In genomic region chr5:59813761-59814562, GRCh38 we compare ENCODE assay signal across 8 cellular contexts.
DNase-seq lines count a peak whose midpoint lies in the region; ATAC-seq, FAIRE-seq and TF ChIP-seq lines count a peak whose summit lies in the region.

No MANE protein-coding gene starts in this region.

- H3K4me1 ChIP-seq in GM23338 (ENCODE audit: insufficient read depth) (no peaks in the 10 kb centered on the region), pancreas (no peaks in the 10 kb centered on the region)

- no peaks in the 10 kb centered on the region for H3K9me3 ChIP-seq in pancreas

- TF ChIP-seq CTCF in GM23338 (conservative IDR thresholded peaks at IDR 0.05; ENCODE audit: low read depth in 2 of 2) (peak; percentile 73 to 96), pancreas (IDR thresholded peaks at IDR 0.05) (peak in 3 of 4 donors; percentile 28 to 29 (median 28))

- TF ChIP-seq POLR2A in erythroblast (IDR thresholded peaks at IDR 0.05; ENCODE audit: low read length), result no peak

- peak overlapping the region; percentile 45; the same call in 2 of the 3 replicates for H3K4me3 Mint-ChIP-seq in GM23338

- peak overlapping the region; percentile 76 for H3K4me2 ChIP-seq in GM23338

- no peaks in the 10 kb centered on the region for H3K36me3 Mint-ChIP-seq in GM23338 (ENCODE audit: low read depth)

- H3K27ac ChIP-seq in GM23338 (ENCODE audit: low read depth), result no peak overlapping the region
- no peak overlapping the region for H3K27ac ChIP-seq in pancreas

- H3F3A ChIP-seq in GM23338 (replicated peaks; ENCODE audit: low read depth), result no peaks in the 10 kb centered on the region

- no peaks in the 10 kb centered on the region for H3K9me2 ChIP-seq in GM23338 (ENCODE audit: insufficient read depth)

- H3K79me2 ChIP-seq in GM23338 (replicated peaks; ENCODE audit: insufficient read depth), result no peaks in the 10 kb centered on the region

- no peaks in the 10 kb centered on the region for H4K20me1 ChIP-seq in GM23338 (replicated peaks; ENCODE audit: insufficient read depth)

- 29 to 32% methylated on average over 8 of the region's 8 CpGs for WGBS in pancreas, 2 donors

- peak overlapping the region; percentile 44; the same call in 1 of the 2 replicates for H3K4me3 ChIP-seq in GM23338
- no peak overlapping the region for H3K4me3 ChIP-seq in pancreas

- H3K27ac Mint-ChIP-seq in GM23338, result no peak overlapping the region

- peak; percentile 52 for DNase-seq in NCI-H510A treated with DMSO at 0.1 percent for 48 hours (lab: John Stamatoyannopoulos, UW)
- DNase-seq in NCI-H510A (lab: John Stamatoyannopoulos, UW), result no peak
- peak; percentile 81 for DNase-seq in GM23338 (ENCODE audit: low spot score)
- DNase-seq in LoVo (ENCODE audit: low spot score), result peak; percentile 55
- peak; percentile 69 for DNase-seq in SK-N-DZ (ENCODE audit: low spot score)
- peak; percentile 60 to 62 for DNase-seq in erythroblast (lab: John Stamatoyannopoulos, UW)
- no peak for DNase-seq in pancreas
- no peak for DNase-seq in stimulated activated naive CD4-positive, alpha-beta T cell treated with Interleukin-2 at 50 U/mL for 16 hours (lab: John Stamatoyannopoulos, UW)

- H2AFZ ChIP-seq in GM23338, result peak overlapping the region; percentile 20; the same call in 1 of the 2 replicates

- H3K27me3 ChIP-seq in GM23338 (ENCODE audit: insufficient read depth) (no peaks in the 10 kb centered on the region), pancreas (no peaks in the 10 kb centered on the region)

- intact Hi-C loops in pancreas (cut with DNase I), result no loop called here

- H3K36me3 ChIP-seq in GM23338 (ENCODE audit: insufficient read depth) (no peaks in the 10 kb centered on the region), pancreas (no peaks in the 10 kb centered on the region)

- no peaks in the 10 kb centered on the region for H3K4me1 Mint-ChIP-seq in GM23338

- FAIRE-seq in pancreas (lab: Jason Lieb, UNC), result no peak

- H3K9me3 Mint-ChIP-seq in GM23338, result no peaks in the 10 kb centered on the region

- ATAC-seq in GM23338, result peak; percentile 76
- peak; percentile 55 to 85 (median 74) for ATAC-seq in pancreas

- peaks cover 3% of the 10 kb centered on the region for H3K27me3 Mint-ChIP-seq in GM23338 (ENCODE audit: insufficient read depth, low read depth, poor library complexity)

TF ChIP-seq in GM23338, 12 proteins besides CTCF, POLR2A, EP300 and RAD21:
- TF ChIP-seq POLR2AphosphoS5 (IDR thresholded peaks at IDR 0.05; ENCODE audit: low read depth) (no peak), REST (IDR thresholded peaks at IDR 0.05; ENCODE audit: unreplicated experiment) (no peak), ZNF114 (CRISPR knock-in tag; IDR thresholded peaks at IDR 0.05) (no peak), CREB1 (CRISPR knock-in tag; IDR thresholded peaks at IDR 0.05; ENCODE audit: low read depth) (no peak), NANOG (IDR thresholded peaks at IDR 0.05; ENCODE audit: borderline replicate concordance) (no peak), EZH2 (IDR thresholded peaks at IDR 0.05; ENCODE audit: low read depth, unreplicated experiment) (no peak), JUNB (IDR thresholded peaks at IDR 0.05; ENCODE audit: unreplicated experiment) (no peak), ZNF462 (CRISPR knock-in tag; IDR thresholded peaks at IDR 0.05) (no peak), STAT1 (IDR thresholded peaks at IDR 0.05; ENCODE audit: unreplicated experiment) (no peak), ZNF331 (CRISPR knock-in tag; IDR thresholded peaks at IDR 0.05; ENCODE audit: low read depth) (no peak), ETS1 (IDR thresholded peaks at IDR 0.05) (no peak)
TF ChIP-seq in GM23338: peak in this region for 0.

Comparison
In these comparisons a context has a peak if more than half of its experiments do, and no peak if none do; other contexts are left out.
1. DNase-seq: peak in NCI-H510A treated with DMSO at 0.1 percent for 48 hours (single experiment), GM23338 (single experiment), LoVo (single experiment), SK-N-DZ (single experiment) and erythroblast (2 of 2); none in NCI-H510A (single experiment), pancreas (0 of 6) and stimulated activated naive CD4-positive, alpha-beta T cell treated with Interleukin-2 at 50 U/mL for 16 hours (single experiment).